12 cellular contexts compared by ENCODE assay signal in genomic region chr12:57149309-57149900, GRCh38. TPM values are rescaled to one million over a fixed set of nuclear protein-coding genes. Genes with fewer than 3 reads are reported as not detected.
A peak's percentile ranks its signal among the peaks of the same experiment; 100 is the strongest.
DNase-seq lines count a peak whose midpoint lies in the region; ATAC-seq, FAIRE-seq and TF ChIP-seq lines count a peak whose summit lies in the region.
"Had no signal": no experiment of that assay in that cellular context is flagged by ENCODE, and none has a peak within 500 bp of the region (broad histone marks: within the 10 kb centered on the region; RNA-seq: fewer than 3 reads in every experiment).

No MANE protein-coding gene starts in this region.

- H3K27me3 ChIP-seq in SK-N-SH (ENCODE audit: insufficient read depth) (no peaks in the 10 kb centered on the region), gastroesophageal sphincter (no peaks in the 10 kb centered on the region), aorta (ENCODE audit: control insufficient read depth in 1 of 2, insufficient read depth in 2 of 2, low read length in 1 of 2) (no peaks in the 10 kb centered on the region)

- no peak for TF ChIP-seq EP300 in SK-N-SH (IDR thresholded peaks at IDR 0.05; ENCODE audit: borderline replicate concordance in 1 of 2, low read depth in 1 of 2, low read length in 1 of 2)
- no peak for TF ChIP-seq EP300 in gastroesophageal sphincter (IDR thresholded peaks at IDR 0.05)

- H3K4me2 ChIP-seq in SK-N-SH = 0 out of 2 replicates have a peak overlapping the region, but pooled peaks have one; percentile 8

- POLR2A ChIA-PET in SK-N-SH (lab: Yijun Ruan, JAX) = no interaction called here

- CTCF ChIA-PET in SK-N-SH (lab: Yijun Ruan, JAX) = interaction anchor here (1.2 to 33.3 kb wide), 5 partner anchors 11 to 89 kb away, joined by 3 to 616 read pairs (median 7); partner anchors contain the start of gene LRP1

- no peak for TF ChIP-seq RAD21 in SK-N-SH (IDR thresholded peaks at IDR 0.05; ENCODE audit: low read length)

- DNase-seq in SK-N-SH (no peak), omental fat pad (ENCODE audit: low spot score) (no peak), aorta (peak; percentile 88 to 90), RCC 7860 (ENCODE audit: low spot score) (no peak)
- DNase-seq: ACHN had no signal

- no peaks in the 10 kb centered on the region for H3K9me2 ChIP-seq in SK-N-SH

- intact Hi-C loops in aorta (cut with DNase I) = loop anchor here in 1 of 2 donors (2.0 kb wide), 1 partner anchor 17 kb away; no protein-coding TSS in a partner anchor

- no peak for TF ChIP-seq POLR2A in gastroesophageal sphincter (IDR thresholded peaks at IDR 0.05)

- WGBS in SK-N-SH (ENCODE audit: low lambda C conversion rate) = 83% methylated on average over 13 of the region's 13 CpGs
- WGBS in gastroesophageal sphincter (ENCODE audit: low coverage in 1 of 2), 2 donors = 31 to 33% methylated on average over 7 to 10 of the region's 13 CpGs
- WGBS in aorta, 2 donors = 29 to 31% methylated on average over 13 of the region's 13 CpGs

- TF ChIP-seq CTCF in SK-N-SH (IDR thresholded peaks at IDR 0.05) (no peak), gastroesophageal sphincter (IDR thresholded peaks at IDR 0.05) (no peak), omental fat pad (IDR thresholded peaks at IDR 0.05) (no peak)

- H3K4me1 ChIP-seq in SK-N-SH (ENCODE audit: control insufficient read depth in 1 of 2, insufficient read depth in 2 of 2, low read depth in 1 of 2, low read length in 1 of 2) (peaks cover 35 to 60% of the 10 kb centered on the region in 2 experiments), gastroesophageal sphincter (peaks cover 0 to 99% (median 74%) of the 10 kb centered on the region in 3 donors), aorta (ENCODE audit: control insufficient read depth in 1 of 2, insufficient read depth in 2 of 2, low read length in 2 of 2) (peaks cover 0 to 8% of the 10 kb centered on the region in 2 donors)
- H3K4me1 ChIP-seq: HAP-1 had no signal

- H2AFZ ChIP-seq in SK-N-SH (ENCODE audit: low read depth) = no peak overlapping the region

- H3K4me3 ChIP-seq in SK-N-SH (ENCODE audit: low read depth in 2 of 2, low read length in 1 of 2) (no peak overlapping the region), gastroesophageal sphincter (peak overlapping the region in 1 of 2 donors; percentile 8), aorta (ENCODE audit: low read length in 2 of 2) (no peak overlapping the region)
- H3K4me3 ChIP-seq: HAP-1 had no signal

- H4K20me1 ChIP-seq in SK-N-SH (ENCODE audit: insufficient read depth) = peaks cover 5% of the 10 kb centered on the region; the same call in 1 of the 2 replicates

- no peak for FAIRE-seq in RCC 7860 (lab: Jason Lieb, UNC)
- FAIRE-seq: GM12892 had no signal

- H3F3A ChIP-seq in SK-N-SH (replicated peaks; ENCODE audit: insufficient read depth) = peaks cover 22% of the 10 kb centered on the region

- peaks cover 7 to 41% of the 10 kb centered on the region in 2 experiments for H3K36me3 ChIP-seq in SK-N-SH (replicated peaks in 1 of 2; ENCODE audit: control insufficient read depth in 1 of 2, insufficient read depth in 2 of 2, low read length in 1 of 2)
- H3K36me3 ChIP-seq in gastroesophageal sphincter = peaks cover 0 to 47% of the 10 kb centered on the region in 2 donors
- H3K36me3 ChIP-seq in aorta (ENCODE audit: control insufficient read depth in 1 of 2, insufficient read depth in 2 of 2, low read length in 1 of 2) = peaks cover 0 to 9% of the 10 kb centered on the region in 2 donors
- H3K36me3 ChIP-seq: HAP-1 had no signal

- ATAC-seq in SK-N-SH treated with all-trans-retinoic acid at 6 μM for 48 hours (no peak), gastroesophageal sphincter (peak; percentile 90), omental fat pad (ENCODE audit: low FRiP score) (peak; percentile 75), aorta (ENCODE audit: low FRiP score) (peak; percentile 82), HG03342 (IDR thresholded peaks at IDR 0.05; ENCODE audit: unreplicated experiment) (no peak), GM21576 (IDR thresholded peaks at IDR 0.05; ENCODE audit: unreplicated experiment) (no peak)

- H3K27ac ChIP-seq in SK-N-SH (ENCODE audit: low read depth in 2 of 2, low read length in 1 of 2) (peak overlapping the region in 1 of 2 experiments; percentile 4; a peak in 1 of 4 replicates), gastroesophageal sphincter (peak overlapping the region; percentile 68 to 89 (median 82)), aorta (ENCODE audit: low read depth in 1 of 2, low read length in 2 of 2) (peak overlapping the region; percentile 43 to 68)

- no peaks in the 10 kb centered on the region for H3K9me3 ChIP-seq in SK-N-SH
- H3K9me3 ChIP-seq in gastroesophageal sphincter = no peaks in the 10 kb centered on the region
- no peaks in the 10 kb centered on the region for H3K9me3 ChIP-seq in aorta (ENCODE audit: control insufficient read depth, low read length)
- H3K9me3 ChIP-seq: HAP-1 had no signal

- no peaks in the 10 kb centered on the region for H3K79me2 ChIP-seq in SK-N-SH (ENCODE audit: insufficient read depth)

- H3K9ac ChIP-seq in SK-N-SH = no peak overlapping the region

TF ChIP-seq in SK-N-SH, 30 proteins besides CTCF, POLR2A, EP300 and RAD21 (continues in another document):
- TF ChIP-seq ZBTB33 (IDR thresholded peaks at IDR 0.05; ENCODE audit: borderline replicate concordance, low read depth) (no peak), ELF1 (IDR thresholded peaks at IDR 0.05) (no peak), TCF12 (IDR thresholded peaks at IDR 0.05) (no peak), MEF2A (IDR thresholded peaks at IDR 0.05; ENCODE audit: borderline replicate concordance, low read depth) (no peak), FOSL2 (IDR thresholded peaks at IDR 0.05; ENCODE audit: borderline replicate concordance, low read depth) (no peak), GATA2 (CRISPR knock-in tag; IDR thresholded peaks at IDR 0.05) (no peak), NRF1 (IDR thresholded peaks at IDR 0.05; ENCODE audit: low read depth, low read length) (no peak), JUND (IDR thresholded peaks at IDR 0.05) (no peak), SIN3A (IDR thresholded peaks at IDR 0.05; ENCODE audit: borderline replicate concordance, low read depth, low read length) (no peak)

TF ChIP-seq in SK-N-SH treated with all-trans-retinoic acid at 6 μM for 48 hours, 23 proteins besides CTCF, POLR2A, EP300 and RAD21:
- no peak for TF ChIP-seq TSHZ2 (CRISPR knock-in tag; IDR thresholded peaks at IDR 0.05)
- TF ChIP-seq ARNTL (CRISPR knock-in tag; IDR thresholded peaks at IDR 0.05; ENCODE audit: borderline replicate concordance, low read depth) = no peak

RNA-seq across cellular contexts. Expression of gene LRP1-AS, which starts 2.0 kb away (rescaled TPM):
- polyA plus RNA-seq in SK-N-SH (2012; rRNA removed) (not detected in 2 replicates), aorta (not detected)
- polyA plus RNA-seq in SK-N-SH (2012; cell fraction: cytosol; rRNA removed) = not detected in 2 replicates
- polyA plus RNA-seq in SK-N-SH (2012; cell fraction: nucleus; rRNA removed) = not detected in 2 replicates
- total RNA-seq in gastroesophageal sphincter (not detected), omental fat pad (not detected), aorta (not detected)
- polyA plus RNA-seq: thymus had no signal

RNA-seq across cellular contexts. Expression of gene LRP1, which starts 21.1 kb away (rescaled TPM):
- polyA plus RNA-seq in SK-N-SH (2012; rRNA removed) = 18.8 and 55.0 TPM in 2 replicates
- polyA plus RNA-seq in SK-N-SH (2012; cell fraction: cytosol; rRNA removed) = 22.3 and 34.9 TPM in 2 replicates
- 127 and 168 TPM in 2 replicates for polyA plus RNA-seq in SK-N-SH (2012; cell fraction: nucleus; rRNA removed)
- 100 to 1,000 TPM; 185 to 292 (median 216) TPM for total RNA-seq in gastroesophageal sphincter
- 100 to 1,000 TPM; 312 to 592 (median 571) TPM for total RNA-seq in omental fat pad
- total RNA-seq in aorta = 100 to 1,000 TPM; 517 to 992 TPM
- 100 to 1,000 TPM in 1 of 2 donors, 10 to 100 TPM in 1; 36.8 to 223 TPM for polyA plus RNA-seq in aorta

RNA-seq across cellular contexts. Expression of gene STAT6, which starts 38.2 kb away (rescaled TPM):
- polyA plus RNA-seq in SK-N-SH (2012; rRNA removed) = 0.15 and 0.42 TPM in 2 replicates
- 0.05 and 0.19 TPM in 2 replicates for polyA plus RNA-seq in SK-N-SH (2012; cell fraction: cytosol; rRNA removed)
- 0.73 and 0.83 TPM in 2 replicates for polyA plus RNA-seq in SK-N-SH (2012; cell fraction: nucleus; rRNA removed)
- total RNA-seq in gastroesophageal sphincter = 100 to 1,000 TPM in 3 of 4 donors, 10 to 100 TPM in 1; 92.5 to 166 (median 156) TPM
- 100 to 1,000 TPM; 112 to 234 (median 124) TPM for total RNA-seq in omental fat pad
- 100 to 1,000 TPM; 199 to 258 TPM for total RNA-seq in aorta
- polyA plus RNA-seq in aorta = 100 to 1,000 TPM in 1 of 2 donors, 10 to 100 TPM in 1; 99.8 to 382 TPM

Comparison
In these comparisons a context has a peak if more than half of its experiments do, and no peak if none do; other contexts are left out.
1. DNase-seq: peak in aorta (2 of 2); none in SK-N-SH (single experiment), omental fat pad (single experiment) and RCC 7860 (single experiment).
2. ATAC-seq: peak in gastroesophageal sphincter (single experiment), omental fat pad (single experiment) and aorta (single experiment); none in SK-N-SH treated with all-trans-retinoic acid at 6 μM for 48 hours (single experiment), HG03342 (single experiment) and GM21576 (single experiment).